Comparison of ENCODE assay signal across 8 cellular contexts in genomic region chr9:38026021-38026809, GRCh38. TPM values are rescaled to one million over a fixed set of nuclear protein-coding genes. Genes with fewer than 3 reads are reported as not detected.
DNase-seq lines count a peak whose midpoint lies in the region; ATAC-seq and TF ChIP-seq lines count a peak whose summit lies in the region.

No MANE protein-coding gene starts in this region.

- peak overlapping the region; percentile 93 for H3K27ac ChIP-seq in Panc1 (ENCODE audit: low read length)

- BruUV-seq in Panc1 (replicated peaks; lab: Mats Ljungman, UMichigan): no TSS peak

- POLR2A ChIA-PET in HEK293T (lab: Yijun Ruan, JAX) (no interaction called here), Panc1 (lab: Charles Lee) (no interaction called here)

- no peaks in the 10 kb centered on the region for H3K9me3 ChIP-seq in Panc1 (ENCODE audit: control insufficient read depth, insufficient read depth, low read depth, low read length)

- DNase-seq in HEK293T (ENCODE audit: extremely low spot score) (peak; percentile 31), Panc1 (ENCODE audit: low read depth, low spot score) (peak; percentile 71), fibroblast of the conjunctiva (ENCODE audit: low read depth) (peak; percentile 51), renal cortical epithelial cell (ENCODE audit: low read depth) (peak; percentile 90), Ammon's horn (ENCODE audit: low spot score) (no peak), middle frontal gyrus (ENCODE audit: extremely low spot score, low spot score) (no peak), OCI-M2 (lab: John Stamatoyannopoulos, UW; ENCODE audit: unreplicated experiment) (no peak)

- peaks cover 99% of the 10 kb centered on the region for H3K4me1 ChIP-seq in Panc1 (ENCODE audit: control insufficient read depth, insufficient read depth, low read length)

- ATAC-seq in Panc1 (peak; percentile 63), GM21786 (IDR thresholded peaks at IDR 0.05; ENCODE audit: unreplicated experiment) (no peak)

- intact Hi-C loops in Panc1 (cut with micrococcal nuclease; ENCODE audit: unreplicated experiment): no loop called here

- no peaks in the 10 kb centered on the region for H3K36me3 ChIP-seq in Panc1 (ENCODE audit: control insufficient read depth, insufficient read depth, low read length)

- no peaks in the 10 kb centered on the region for H3K27me3 ChIP-seq in Panc1 (ENCODE audit: control insufficient read depth, insufficient read depth, low read length)

- peak overlapping the region in 1 of 2 experiments; percentile 2; a peak in 1 of 4 replicates for H3K4me3 ChIP-seq in Panc1 (ENCODE audit: low read depth in 2 of 2, low read length in 2 of 2)

- CTCF ChIA-PET in HEK293T (lab: Yijun Ruan, JAX) (interaction anchor here (0.6 to 0.7 kb wide), 2 partner anchors 11 to 22 kb away, joined by 3 to 5 read pairs; no protein-coding TSS in a partner anchor), Panc1 (lab: Charles Lee) (no interaction called here)

- in situ Hi-C loops in Panc1 (cut with HindIII; ENCODE audit: low pct_unique_long_range_greater_than_20kb, low sequenced_read_pairs): no loop called here

- TF ChIP-seq CTCF in Panc1 (IDR thresholded peaks at IDR 0.05): no peak

TF ChIP-seq in HEK293T, 16 proteins besides CTCF, POLR2A, EP300 and RAD21:
- no peak for TF ChIP-seq ZNF384 (IDR thresholded peaks at IDR 0.05)
- no peak for TF ChIP-seq HDGF (IDR thresholded peaks at IDR 0.05; ENCODE audit: borderline replicate concordance)
- TF ChIP-seq FOXM1 (IDR thresholded peaks at IDR 0.05; ENCODE audit: borderline replicate concordance): no peak
TF ChIP-seq in HEK293T: peak in this region for 0.

RNA-seq across cellular contexts. Expression of gene SHB, which starts 42.8 kb away (rescaled TPM):
- total RNA-seq in Panc1 (2021; ENCODE audit: unreplicated experiment): 59.9 TPM
- 63.1 TPM for polyA plus RNA-seq in Panc1 (2012; ENCODE audit: insufficient read length)
- 36.6 and 37.3 TPM in 2 replicates for total RNA-seq in renal cortical epithelial cell

Comparison
In these comparisons a context has a peak if more than half of its experiments do, and no peak if none do; other contexts are left out.
1. DNase-seq: peak in HEK293T (single experiment), Panc1 (single experiment), fibroblast of the conjunctiva (single experiment) and renal cortical epithelial cell (single experiment); none in Ammon's horn (single experiment), middle frontal gyrus (single experiment) and OCI-M2 (single experiment).